ENCODE assay signal across 8 cellular contexts in the genomic region with DNA sequence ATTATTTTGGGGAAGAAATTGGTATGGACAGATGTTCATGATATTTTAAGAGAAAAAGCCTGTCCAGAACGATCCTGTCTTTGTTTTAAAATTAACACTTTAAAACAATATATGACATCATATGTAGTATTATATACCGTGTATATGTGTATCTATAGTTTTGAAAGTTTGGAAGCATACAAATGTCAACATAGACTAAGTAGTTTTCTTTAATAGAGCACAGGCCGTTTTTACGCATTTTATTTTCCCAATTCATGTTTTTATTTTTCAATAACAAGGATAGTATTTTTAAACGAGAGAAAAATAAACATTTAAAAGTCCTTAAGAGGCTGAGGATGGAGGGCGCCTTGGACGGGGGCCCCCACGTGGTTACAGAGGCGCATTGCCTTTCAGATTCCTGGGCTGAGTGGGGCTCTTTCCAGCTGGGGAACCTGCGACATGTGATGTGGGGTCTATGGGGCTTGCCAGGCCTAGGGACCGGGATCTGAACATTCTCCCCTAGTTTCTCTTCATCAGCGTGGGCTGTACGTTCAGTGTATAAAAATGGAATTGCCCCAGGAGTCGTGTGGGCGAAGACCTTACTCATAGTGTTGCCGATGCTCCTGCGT.
A peak's percentile ranks its signal among the peaks of the same experiment; 100 is the strongest.
DNase-seq lines count a peak whose midpoint lies in the region; ATAC-seq and TF ChIP-seq lines count a peak whose summit lies in the region.

No MANE protein-coding gene starts in this region.

- H3K27ac ChIP-seq in CD8-positive, alpha-beta T cell (ENCODE audit: low read depth, low read length): no peak overlapping the region
- no peak overlapping the region for H3K27ac ChIP-seq in H9 (ENCODE audit: insufficient read length, low read depth, low read length)
- H3K27ac ChIP-seq in OCI-LY7 (ENCODE audit: low read depth, low read length, poor library complexity, severe bottlenecking): no peak overlapping the region
- peak overlapping the region; percentile 75 for H3K27ac ChIP-seq in subcutaneous abdominal adipose tissue (ENCODE audit: low read depth, low read length)

- H3K4ac ChIP-seq in H9 (ENCODE audit: low read depth, low read length): no peak overlapping the region

- CTCF ChIA-PET in CD8-positive, alpha-beta T cell (lab: Charles Lee): interaction anchor here (0.8 to 2.1 kb wide), 22 partner anchors 8 to 618 kb away, joined by 3 to 8 read pairs (median 3); no protein-coding TSS in a partner anchor
- CTCF ChIA-PET in OCI-LY7 (lab: Charles Lee; ENCODE audit: unreplicated experiment): interaction anchor here (0.6 kb wide), 2 partner anchors 193 to 1334 kb away, joined by 3 to 6 read pairs; no protein-coding TSS in a partner anchor

- DNase-seq in CD8-positive, alpha-beta T cell: peak in 6 of 7 experiments; percentile 31 to 65 (median 54)
- DNase-seq in H9 (peak; percentile 65), OCI-LY7 (ENCODE audit: low spot score) (peak; percentile 73), activated T-helper 1 cell treated with Interleukin-2 at 50 U/mL for 16 hours (ENCODE audit: low read depth) (peak; percentile 32), fibroblast of the conjunctiva (ENCODE audit: low read depth) (peak; percentile 26), natural killer cell (peak; percentile 36)

- no peak overlapping the region for H4K8ac ChIP-seq in H9 (replicated peaks; ENCODE audit: insufficient read length, low read depth, low read length)

- H3K9ac ChIP-seq in H9 (ENCODE audit: extremely low read depth, insufficient read length, low read length) (no peak overlapping the region), subcutaneous abdominal adipose tissue (ENCODE audit: low read length in 5 of 5) (peak overlapping the region in 4 of 5 donors; percentile 73 to 92 (median 80))

- H3K18ac ChIP-seq in H9 (ENCODE audit: insufficient read length, low read depth, low read length): no peak overlapping the region

- no peak overlapping the region for H2BK5ac ChIP-seq in H9 (ENCODE audit: insufficient read length, low read length)

- H3K14ac ChIP-seq in H9 (ENCODE audit: insufficient read depth, low read length): no peak overlapping the region

- intact Hi-C loops in CD8-positive, alpha-beta T cell (cut with DNase I, micrococcal nuclease): loop anchor here (1.0 to 10.0 kb wide), 10 partner anchors 25 to 1429 kb away; partner anchors contain the start of genes CDK5 (in 1 of the 2), SLC4A2 (in 1 of the 2), ZNF398 (in 1 of the 2) and ZNF425 (in 1 of the 2)
- intact Hi-C loops in OCI-LY7 (cut with micrococcal nuclease; ENCODE audit: unreplicated experiment): loop anchor here (1.0 to 10.0 kb wide), 5 partner anchors 127 to 1609 kb away; partner anchors contain the start of genes CHPF2 and ZNF783
- intact Hi-C loops in natural killer cell (cut with micrococcal nuclease): loop anchor here (2.0 kb wide), 1 partner anchor 363 kb away; the partner anchor contains the start of gene ZNF783

- H4K91ac ChIP-seq in H9 (ENCODE audit: insufficient read length, low read depth, low read length): no peak overlapping the region

- no peak overlapping the region for H3K56ac ChIP-seq in H9 (ENCODE audit: insufficient read length, low read depth, low read length)

- H3K79me2 ChIP-seq in H9 (ENCODE audit: insufficient read depth, low read length): peaks cover 10% of the 10 kb centered on the region; the same call in 1 of the 2 replicates
- peaks cover 25% of the 10 kb centered on the region for H3K79me2 ChIP-seq in OCI-LY7 (ENCODE audit: insufficient read depth, low read depth, low read length)

- H3K27me3 Mint-ChIP-seq in CD8-positive, alpha-beta T cell (ENCODE audit: low read depth): peaks cover 3% of the 10 kb centered on the region
- H3K27me3 Mint-ChIP-seq in H9 (ENCODE audit: low read depth): peaks cover 10% of the 10 kb centered on the region
- peaks cover 8 to 11% of the 10 kb centered on the region in 2 donors for H3K27me3 Mint-ChIP-seq in natural killer cell (ENCODE audit: low read depth in 2 of 2)

- peaks cover 18% of the 10 kb centered on the region for H3K36me3 Mint-ChIP-seq in CD8-positive, alpha-beta T cell
- H3K36me3 Mint-ChIP-seq in H9 (ENCODE audit: insufficient read depth in 1 of 3, low read depth in 3 of 3) (peaks cover 6 to 18% (median 12%) of the 10 kb centered on the region in 3 experiments; a peak in 6 of 7 replicates), natural killer cell (no peaks in the 10 kb centered on the region)

- ATAC-seq in CD8-positive, alpha-beta T cell: no peak
- ATAC-seq in natural killer cell (no peak), HG03045 (IDR thresholded peaks at IDR 0.05; ENCODE audit: unreplicated experiment) (no peak)

- H3K27ac Mint-ChIP-seq in CD8-positive, alpha-beta T cell: no peak overlapping the region
- no peak overlapping the region for H3K27ac Mint-ChIP-seq in H9
- H3K27ac Mint-ChIP-seq in natural killer cell: peak overlapping the region; percentile 88 to 95

- peaks cover 8% of the 10 kb centered on the region for H3K79me1 ChIP-seq in H9 (ENCODE audit: insufficient read depth, low read depth, low read length, poor library complexity, severe bottlenecking)

- peaks cover 27% of the 10 kb centered on the region for H3K4me1 ChIP-seq in CD8-positive, alpha-beta T cell (ENCODE audit: insufficient read depth, low read length)
- H3K4me1 ChIP-seq in H9 (ENCODE audit: insufficient read depth, low read length) (no peaks in the 10 kb centered on the region), OCI-LY7 (ENCODE audit: insufficient read depth, low read length, poor library complexity, severe bottlenecking) (peaks cover 26% of the 10 kb centered on the region), subcutaneous abdominal adipose tissue (ENCODE audit: control insufficient read depth in 5 of 5, insufficient read depth in 5 of 5, low read length in 5 of 5) (peaks cover 2 to 43% (median 33%) of the 10 kb centered on the region in 5 donors)

- peaks cover 38% of the 10 kb centered on the region for H3K4me1 Mint-ChIP-seq in CD8-positive, alpha-beta T cell (ENCODE audit: low read depth)
- H3K4me1 Mint-ChIP-seq in H9 (peaks cover 18% of the 10 kb centered on the region in 2 experiments), natural killer cell (peaks cover 36 to 45% of the 10 kb centered on the region in 2 donors)

- no CpG with 5 or more reads among the region's 17 CpGs for WGBS in H9 (ENCODE audit: extremely low coverage, insufficient read length, low lambda C conversion rate)

- POLR2A ChIA-PET in CD8-positive, alpha-beta T cell (lab: Charles Lee): interaction anchor here (0.7 to 1.3 kb wide), 4 partner anchors 26 to 203 kb away, joined by 3 to 5 read pairs (median 3); no protein-coding TSS in a partner anchor
- POLR2A ChIA-PET in OCI-LY7 (lab: Charles Lee): interaction anchor here (0.7 to 1.2 kb wide), 5 partner anchors 9 to 211 kb away, joined by 3 to 5 read pairs (median 3); no protein-coding TSS in a partner anchor

- H3K27me3 ChIP-seq in CD8-positive, alpha-beta T cell (ENCODE audit: insufficient read depth, low read length): peaks cover under 1% of the 10 kb centered on the region
- no peaks in the 10 kb centered on the region for H3K27me3 ChIP-seq in H9 (ENCODE audit: insufficient read depth, low read length)
- H3K27me3 ChIP-seq in subcutaneous abdominal adipose tissue (ENCODE audit: control insufficient read depth in 5 of 5, insufficient read depth in 4 of 5, low read length in 5 of 5): peaks cover 0 to 2% (median 0%) of the 10 kb centered on the region in 5 donors

- H2AFZ ChIP-seq in H9 (ENCODE audit: low read length) (no peak overlapping the region), OCI-LY7 (ENCODE audit: low read length) (peak overlapping the region; percentile 93)

- TF ChIP-seq CTCF in CD8-positive, alpha-beta T cell (IDR thresholded peaks at IDR 0.05): peak; percentile 62
- peak; percentile 79 for TF ChIP-seq CTCF in H9 (conservative IDR thresholded peaks at IDR 0.05)
- peak; percentile 89 for TF ChIP-seq CTCF in OCI-LY7 (conservative IDR thresholded peaks at IDR 0.05; ENCODE audit: low read length)
- TF ChIP-seq CTCF in natural killer cell (IDR thresholded peaks at IDR 0.05): peak; percentile 39

- no peaks in the 10 kb centered on the region for H3K9me2 ChIP-seq in OCI-LY7 (ENCODE audit: insufficient read depth, low read length)

- H2BK120ac ChIP-seq in H9 (ENCODE audit: low read depth, low read length, poor library complexity, severe bottlenecking): no peak overlapping the region

- peak overlapping the region; percentile 36 for H3K4me2 ChIP-seq in H9 (ENCODE audit: insufficient read depth, insufficient read length, low read length)
- H3K4me2 ChIP-seq in OCI-LY7 (ENCODE audit: low read length): peak overlapping the region; percentile 74

- peaks cover 4% of the 10 kb centered on the region for H3K23me2 ChIP-seq in H9 (ENCODE audit: insufficient read length, low read depth, low read length, poor library complexity, severe bottlenecking)

- no peak overlapping the region for H2BK15ac ChIP-seq in H9 (ENCODE audit: low read depth, low read length)

- peak overlapping the region; percentile 86 for H3K4me3 ChIP-seq in CD8-positive, alpha-beta T cell (ENCODE audit: low read depth, low read length)
- peak overlapping the region; percentile 100 for H3K4me3 ChIP-seq in OCI-LY7 (ENCODE audit: low read depth, low read length, poor library complexity, severe bottlenecking)
- H3K4me3 ChIP-seq in subcutaneous abdominal adipose tissue (ENCODE audit: low read depth in 1 of 5, low read length in 5 of 5): peak overlapping the region in 4 of 5 donors; percentile 70 to 95 (median 84)

- no peak overlapping the region for H4K5ac ChIP-seq in H9 (ENCODE audit: insufficient read length, low read depth, low read length)

- no TSS peak for BruUV-seq in OCI-LY7 (replicated peaks; lab: Mats Ljungman, UMichigan)

- no peak overlapping the region for H3T11ph ChIP-seq in H9 (ENCODE audit: low read length)

- no peaks in the 10 kb centered on the region for H3K9me3 ChIP-seq in CD8-positive, alpha-beta T cell (ENCODE audit: low read length)
- H3K9me3 ChIP-seq in H9 (ENCODE audit: control insufficient read depth, low read depth, low read length) (no peaks in the 10 kb centered on the region), OCI-LY7 (ENCODE audit: low read length) (no peaks in the 10 kb centered on the region), subcutaneous abdominal adipose tissue (ENCODE audit: control insufficient read depth in 5 of 5, low read length in 5 of 5) (no peaks in the 10 kb centered on the region)

- H3K4me3 Mint-ChIP-seq in CD8-positive, alpha-beta T cell: peak overlapping the region; percentile 93
- peak overlapping the region; percentile 72 to 80 for H3K4me3 Mint-ChIP-seq in H9
- peak overlapping the region; percentile 76 for H3K4me3 Mint-ChIP-seq in natural killer cell

- no peaks in the 10 kb centered on the region for H3K9me3 Mint-ChIP-seq in CD8-positive, alpha-beta T cell
- H3K9me3 Mint-ChIP-seq in H9 (no peaks in the 10 kb centered on the region), natural killer cell (no peaks in the 10 kb centered on the region)

- H3K23ac ChIP-seq in H9 (ENCODE audit: insufficient read length, low read depth, low read length): no peak overlapping the region

- H3K36me3 ChIP-seq in CD8-positive, alpha-beta T cell (ENCODE audit: insufficient read depth, low read length): peaks cover 7% of the 10 kb centered on the region
- peaks cover 20% of the 10 kb centered on the region; the same call in 1 of the 2 replicates for H3K36me3 ChIP-seq in OCI-LY7 (ENCODE audit: insufficient read depth, low read length)
- H3K36me3 ChIP-seq in subcutaneous abdominal adipose tissue (ENCODE audit: control insufficient read depth in 5 of 5, insufficient read depth in 5 of 5, low read length in 5 of 5): peaks cover 0 to 12% (median 6%) of the 10 kb centered on the region in 5 donors

- H4K20me1 ChIP-seq in H9 (ENCODE audit: control insufficient read depth, insufficient read depth, insufficient read length) (no peaks in the 10 kb centered on the region), OCI-LY7 (ENCODE audit: insufficient read depth, low read length) (peaks cover 17% of the 10 kb centered on the region)

- H2BK12ac ChIP-seq in H9 (ENCODE audit: insufficient read length, low read depth, low read length): no peak overlapping the region

- no peak overlapping the region for H2BK20ac ChIP-seq in H9 (ENCODE audit: low read depth, low read length, poor library complexity, severe bottlenecking)

- H2AK5ac ChIP-seq in H9 (ENCODE audit: insufficient read length, low read length): no peak overlapping the region

Comparison
In these comparisons a context has a peak if more than half of its experiments do, and no peak if none do; other contexts are left out.
1. H3K27ac Mint-ChIP-seq: peak in natural killer cell (2 of 2); none in CD8-positive, alpha-beta T cell (single experiment) and H9 (0 of 3).
2. CTCF ChIP-seq: peak in every context shown above with its lines; median percentile 89 in OCI-LY7; 79 in H9; 62 in CD8-positive, alpha-beta T cell; 39 in natural killer cell.
3. Peak in every context shown above with its lines, with median percentiles within 50 percentile points of each other: DNase-seq, H3K4me3 ChIP-seq and H3K4me3 Mint-ChIP-seq.